ENCODE assay signal across 11 cellular contexts in genomic region chr1:207088731-207089626, GRCh38. TPM values are rescaled to one million over a fixed set of nuclear protein-coding genes. Genes with fewer than 3 reads are reported as not detected.
DNase-seq lines count a peak whose midpoint lies in the region; ATAC-seq, FAIRE-seq and TF ChIP-seq lines count a peak whose summit lies in the region.
"Had no signal": no experiment of that assay in that cellular context is flagged by ENCODE, and none has a peak within 500 bp of the region (broad histone marks: within the 10 kb centered on the region; RNA-seq: fewer than 3 reads in every experiment).

TSS of gene C4BPB (plus strand) at chr1:207088860. CDS start at chr1:207089532, 672 bp downstream.

- 64 to 72% methylated on average over 9 of the region's 9 CpGs for WGBS in lung, 2 donors

- CTCF ChIA-PET in activated CD8-positive, alpha-beta T cell treated with anti-CD3 and anti-CD28 coated beads for 36 hours (lab: Charles Lee) = interaction anchor here (1.0 to 3.6 kb wide), 8 partner anchors 9 to 410 kb away, joined by 3 to 13 read pairs (median 4); no protein-coding TSS in a partner anchor

- DNase-seq in GM19239 (ENCODE audit: insufficient read length, low spot score) = no peak
- peak; percentile 34 for DNase-seq in activated CD8-positive, alpha-beta T cell treated with anti-CD3 and anti-CD28 coated beads for 36 hours
- no peak for DNase-seq in lung (ENCODE audit: low spot score)
- no peak for DNase-seq in Kasumi-1 (lab: John Stamatoyannopoulos, UW)
- DNase-seq in C1 segment of cervical spinal cord (lab: John Stamatoyannopoulos, UW) = no peak
- no peak for DNase-seq in HuH-7.5 (ENCODE audit: low spot score)
- DNase-seq: HCEC 1CT, T1000 had no signal

- ATAC-seq in activated CD8-positive, alpha-beta T cell treated with anti-CD3 and anti-CD28 coated beads for 36 hours = peak; percentile 63
- peak; percentile 35 for ATAC-seq in lung (ENCODE audit: insufficient read depth, low FRiP score)
- no peak for ATAC-seq in HG02885 (IDR thresholded peaks at IDR 0.05; ENCODE audit: poor library complexity, unreplicated experiment)

- intact Hi-C loops in activated CD8-positive, alpha-beta T cell treated with anti-CD3 and anti-CD28 coated beads for 36 hours (cut with micrococcal nuclease) = loop anchor here (2.0 to 5.0 kb wide), 2 partner anchors 46 to 248 kb away; no protein-coding TSS in a partner anchor

- TF ChIP-seq CTCF in C4-2B (conservative IDR thresholded peaks at IDR 0.05) = no peak
- TF ChIP-seq CTCF in activated CD8-positive, alpha-beta T cell treated with anti-CD3 and anti-CD28 coated beads for 36 hours (IDR thresholded peaks at IDR 0.05) = no peak
- TF ChIP-seq CTCF in lung (IDR thresholded peaks at IDR 0.05; ENCODE audit: control extremely low read depth, extremely low read depth) = no peak

- no peaks in the 10 kb centered on the region for H3K27me3 ChIP-seq in lung (ENCODE audit: control insufficient read depth, insufficient read depth)

- H3K36me3 Mint-ChIP-seq in activated CD8-positive, alpha-beta T cell treated with anti-CD3 and anti-CD28 coated beads for 36 hours (ENCODE audit: low read depth) = no peaks in the 10 kb centered on the region

- no peaks in the 10 kb centered on the region for H3K9me3 Mint-ChIP-seq in activated CD8-positive, alpha-beta T cell treated with anti-CD3 and anti-CD28 coated beads for 36 hours

- peak within 1 kb of the TSS; percentile 84 for H3K27ac Mint-ChIP-seq in activated CD8-positive, alpha-beta T cell treated with anti-CD3 and anti-CD28 coated beads for 36 hours

- FAIRE-seq in GM19239 (lab: Jason Lieb, UNC) = peak; percentile 66

- peaks cover 25% of the 10 kb centered on the region for H3K4me1 Mint-ChIP-seq in activated CD8-positive, alpha-beta T cell treated with anti-CD3 and anti-CD28 coated beads for 36 hours (ENCODE audit: low read depth)

- POLR2A ChIA-PET in activated CD8-positive, alpha-beta T cell treated with anti-CD3 and anti-CD28 coated beads for 36 hours (lab: Charles Lee) = interaction anchor here (0.5 to 1.1 kb wide), 5 partner anchors 12 to 301 kb away, joined by 3 read pairs; no protein-coding TSS in a partner anchor

- H3K27me3 Mint-ChIP-seq in activated CD8-positive, alpha-beta T cell treated with anti-CD3 and anti-CD28 coated beads for 36 hours = no peaks in the 10 kb centered on the region

- peak within 1 kb of the TSS; percentile 75 for H3K4me3 Mint-ChIP-seq in activated CD8-positive, alpha-beta T cell treated with anti-CD3 and anti-CD28 coated beads for 36 hours

- peaks cover 0 to 2% of the 10 kb centered on the region in 2 donors for H3K9me3 ChIP-seq in lung (ENCODE audit: control insufficient read depth in 2 of 2, insufficient read depth in 1 of 2, low read length in 1 of 2)

- H3K27ac ChIP-seq in C4-2B = peak within 1 kb of the TSS; percentile 17; the same call in 1 of the 2 replicates
- peak within 1 kb of the TSS in 1 of 2 donors; percentile 61 for H3K27ac ChIP-seq in lung (ENCODE audit: low read depth in 1 of 2, low read length in 1 of 2)

- H3K4me1 ChIP-seq in lung (ENCODE audit: control insufficient read depth in 2 of 2, insufficient read depth in 2 of 2, low read length in 2 of 2) = peaks cover 0 to 5% of the 10 kb centered on the region in 2 donors

- H3K36me3 ChIP-seq in lung (ENCODE audit: control insufficient read depth in 2 of 2, insufficient read depth in 2 of 2, low read length in 2 of 2) = no peaks in the 10 kb centered on the region

- H3K4me3 ChIP-seq in lung = no peak within 1 kb of the TSS

RNA-seq across cellular contexts. Expression of gene C4BPB, which starts in this region (rescaled TPM):
- total RNA-seq in activated CD8-positive, alpha-beta T cell treated with anti-CD3 and anti-CD28 coated beads for 36 hours = 1 to 10 TPM; 2.1 to 2.2 TPM
- total RNA-seq in lung = 1 to 10 TPM; 4.2 to 6.5 TPM
- polyA plus RNA-seq in lung = 1 to 10 TPM; 2.6 to 5.1 TPM
- total RNA-seq: LHCN-M2 had no signal
